Comparison of ENCODE assay signal across 11 cellular contexts in genomic region chr22:36433318-36434231, GRCh38. TPM values are rescaled to one million over a fixed set of nuclear protein-coding genes. Genes with fewer than 3 reads are reported as not detected.
A peak's percentile ranks its signal among the peaks of the same experiment; 100 is the strongest.
DNase-seq lines count a peak whose midpoint lies in the region; ATAC-seq and TF ChIP-seq lines count a peak whose summit lies in the region.
"Had no signal": no experiment of that assay in that cellular context is flagged by ENCODE, and none has a peak within 500 bp of the region (broad histone marks: within the 10 kb centered on the region; RNA-seq: fewer than 3 reads in every experiment).

No MANE protein-coding gene starts in this region.

- peak; percentile 98 for DNase-seq in COLO668 (lab: John Stamatoyannopoulos, UW; ENCODE audit: unreplicated experiment)
- peak; percentile 92 for DNase-seq in NCI-H1105 (lab: John Stamatoyannopoulos, UW)
- DNase-seq in nephron progenitor cell, result no peak
- DNase-seq in central memory CD4-positive, alpha-beta T cell, result no peak
- DNase-seq in immature natural killer cell, result no peak
- DNase-seq in NOMO-1 treated with DMSO at 0.1 percent for 48 hours (lab: John Stamatoyannopoulos, UW; ENCODE audit: unreplicated experiment), result no peak
- DNase-seq: activated CD4-positive, alpha-beta T cell treated with anti-CD3 and anti-CD28 coated beads for 1 hour; anterior cingulate cortex; glutamatergic neuron had no signal

- no peaks in the 10 kb centered on the region for H3K36me3 Mint-ChIP-seq in activated T-helper 17 cell treated with anti-CD3 and anti-CD28 coated beads, Interleukin-2, amount 50 U/mL, for 72 hours (ENCODE audit: low read depth)
- no peaks in the 10 kb centered on the region for H3K36me3 Mint-ChIP-seq in nephron progenitor cell (ENCODE audit: low read depth)
- H3K36me3 Mint-ChIP-seq in immature natural killer cell, result no peaks in the 10 kb centered on the region

- H3K27ac Mint-ChIP-seq in activated T-helper 17 cell treated with anti-CD3 and anti-CD28 coated beads, Interleukin-2, amount 50 U/mL, for 72 hours, result peak overlapping the region; percentile 84
- H3K27ac Mint-ChIP-seq in nephron progenitor cell (peak overlapping the region; percentile 96), immature natural killer cell (peak overlapping the region in 1 of 6 donors; percentile 6)

- peak overlapping the region; percentile 77 for H3K4me3 Mint-ChIP-seq in activated T-helper 17 cell treated with anti-CD3 and anti-CD28 coated beads, Interleukin-2, amount 50 U/mL, for 72 hours
- H3K4me3 Mint-ChIP-seq in nephron progenitor cell (no peak overlapping the region), immature natural killer cell (no peak overlapping the region)

- no peak for TF ChIP-seq CTCF in nephron progenitor cell (IDR thresholded peaks at IDR 0.05)

- no peaks in the 10 kb centered on the region for H3K27me3 Mint-ChIP-seq in activated T-helper 17 cell treated with anti-CD3 and anti-CD28 coated beads, Interleukin-2, amount 50 U/mL, for 72 hours
- H3K27me3 Mint-ChIP-seq in nephron progenitor cell (ENCODE audit: low read depth, poor library complexity), result peaks cover 7% of the 10 kb centered on the region
- peaks cover 0 to 7% (median 4%) of the 10 kb centered on the region in 3 donors for H3K27me3 Mint-ChIP-seq in immature natural killer cell (ENCODE audit: low read depth in 3 of 3)

- peaks cover 18% of the 10 kb centered on the region for H3K4me1 Mint-ChIP-seq in activated T-helper 17 cell treated with anti-CD3 and anti-CD28 coated beads, Interleukin-2, amount 50 U/mL, for 72 hours
- H3K4me1 Mint-ChIP-seq in nephron progenitor cell (peaks cover 49% of the 10 kb centered on the region), immature natural killer cell (peaks cover 17 to 20% of the 10 kb centered on the region in 2 donors)

- no peak for ATAC-seq in activated T-helper 17 cell treated with anti-CD3 and anti-CD28 coated beads, Interleukin-2, amount 50 U/mL, for 72 hours (replicated peaks)
- no peak for ATAC-seq in HG02623 (IDR thresholded peaks at IDR 0.05; ENCODE audit: unreplicated experiment)

- no peaks in the 10 kb centered on the region for H3K9me3 Mint-ChIP-seq in activated T-helper 17 cell treated with anti-CD3 and anti-CD28 coated beads, Interleukin-2, amount 50 U/mL, for 72 hours
- H3K9me3 Mint-ChIP-seq in nephron progenitor cell (no peaks in the 10 kb centered on the region), immature natural killer cell (no peaks in the 10 kb centered on the region)

RNA-seq across cellular contexts. Expression of gene MYH9, which starts 45.8 kb away (rescaled TPM):
- total RNA-seq in activated T-helper 17 cell treated with anti-CD3 and anti-CD28 coated beads, Interleukin-2, amount 50 U/mL, for 72 hours, result 100 to 1,000 TPM; 782 to 800 TPM
- polyA plus RNA-seq in immature natural killer cell, result 100 to 1,000 TPM in 1 of 3 donors, 10 to 100 TPM in 1, 1 to 10 TPM in 1; 8.7 to 355 (median 40.2) TPM

RNA-seq across cellular contexts. Expression of gene TXN2, which starts 47.9 kb away (rescaled TPM):
- 100 to 1,000 TPM in 1 of 2 donors, 10 to 100 TPM in 1; 87.9 to 114 TPM for total RNA-seq in activated T-helper 17 cell treated with anti-CD3 and anti-CD28 coated beads, Interleukin-2, amount 50 U/mL, for 72 hours
- polyA plus RNA-seq in immature natural killer cell, result 100 to 1,000 TPM; 134 to 239 (median 178) TPM

Comparison
In these comparisons a context has a peak if more than half of its experiments do, and no peak if none do; other contexts are left out.
1. DNase-seq: peak in COLO668 (single experiment) and NCI-H1105 (single experiment); none in nephron progenitor cell (single experiment), central memory CD4-positive, alpha-beta T cell (single experiment), immature natural killer cell (0 of 3) and NOMO-1 treated with DMSO at 0.1 percent for 48 hours (single experiment).